Comparison of ENCODE assay signal across 11 cellular contexts in the genomic region with DNA sequence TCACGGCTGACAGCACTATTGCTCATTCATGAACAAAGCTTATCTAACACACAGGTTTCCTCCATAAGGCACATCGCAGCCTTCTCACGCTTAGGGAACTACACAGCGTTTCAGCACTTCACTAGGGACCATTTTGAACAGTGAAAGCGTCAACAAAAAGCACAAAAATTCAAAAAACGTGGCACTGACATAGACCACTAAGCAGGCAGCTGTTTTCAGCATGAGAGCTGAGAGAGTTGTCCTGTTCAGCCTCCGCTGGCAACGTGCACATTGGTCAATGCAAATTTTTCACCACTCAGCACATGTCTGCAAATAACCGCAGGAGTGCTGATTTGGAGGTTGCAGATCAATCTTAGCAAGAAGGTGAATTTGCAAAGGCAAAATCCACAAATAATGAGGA.
"Had no signal": no experiment of that assay in that cellular context is flagged by ENCODE, and none has a peak within 500 bp of the region (broad histone marks: within the 10 kb centered on the region; RNA-seq: fewer than 3 reads in every experiment).

No MANE protein-coding gene starts in this region.

- H3K27me3 Mint-ChIP-seq: memory B cell had no signal

- H3K27me3 ChIP-seq: heart left ventricle, left lung had no signal

- H3K36me3 Mint-ChIP-seq: activated naive CD4-positive, alpha-beta T cell treated with anti-CD3 and anti-CD28 coated beads, Interleukin-2, amount 50 U/mL, for 72 hours; brain had no signal

- H3K9me3 Mint-ChIP-seq: activated naive CD4-positive, alpha-beta T cell treated with anti-CD3 and anti-CD28 coated beads, Interleukin-2, amount 50 U/mL, for 72 hours; memory B cell; stimulated activated naive CD8-positive, alpha-beta T cell treated with anti-CD3 and anti-CD28 coated beads, Interleukin-15, amount 100 ng/mL, for 72 hours had no signal

- DNase-seq: activated CD4-positive, alpha-beta T cell treated with anti-CD3 and anti-CD28 coated beads, Interleukin-2, amount 50 U/mL, for 4 hours; amniotic stem cell; stimulated activated CD4-positive, alpha-beta T cell treated with anti-CD3 and anti-CD28 coated beads, Interleukin-4, amount 100 ng/mL, for 1 hour; stimulated activated naive CD8-positive, alpha-beta T cell treated with anti-CD3 and anti-CD28 coated beads, Interleukin-15, amount 100 ng/mL, for 72 hours; T-helper 17 cell had no signal

- H3K27ac ChIP-seq: heart left ventricle, left lung had no signal

- H3K27ac Mint-ChIP-seq: brain; memory B cell; stimulated activated naive CD8-positive, alpha-beta T cell treated with anti-CD3 and anti-CD28 coated beads, Interleukin-15, amount 100 ng/mL, for 72 hours had no signal

- H3K4me1 Mint-ChIP-seq: stimulated activated naive CD8-positive, alpha-beta T cell treated with anti-CD3 and anti-CD28 coated beads, Interleukin-15, amount 100 ng/mL, for 72 hours had no signal

- H3K4me3 ChIP-seq: heart left ventricle, left lung had no signal

- H3K4me3 Mint-ChIP-seq: memory B cell; stimulated activated naive CD8-positive, alpha-beta T cell treated with anti-CD3 and anti-CD28 coated beads, Interleukin-15, amount 100 ng/mL, for 72 hours; T-helper 17 cell had no signal

- H3K9me3 ChIP-seq: heart left ventricle, left lung had no signal

- ATAC-seq: activated naive CD4-positive, alpha-beta T cell treated with anti-CD3 and anti-CD28 coated beads, Interleukin-2, amount 50 U/mL, for 72 hours; heart left ventricle; left lung; stimulated activated naive CD8-positive, alpha-beta T cell treated with anti-CD3 and anti-CD28 coated beads, Interleukin-15, amount 100 ng/mL, for 72 hours; T-helper 17 cell had no signal

- FAIRE-seq: frontal cortex had no signal
